Comparison of ENCODE assay signal across 2 cellular contexts in the genomic region with DNA sequence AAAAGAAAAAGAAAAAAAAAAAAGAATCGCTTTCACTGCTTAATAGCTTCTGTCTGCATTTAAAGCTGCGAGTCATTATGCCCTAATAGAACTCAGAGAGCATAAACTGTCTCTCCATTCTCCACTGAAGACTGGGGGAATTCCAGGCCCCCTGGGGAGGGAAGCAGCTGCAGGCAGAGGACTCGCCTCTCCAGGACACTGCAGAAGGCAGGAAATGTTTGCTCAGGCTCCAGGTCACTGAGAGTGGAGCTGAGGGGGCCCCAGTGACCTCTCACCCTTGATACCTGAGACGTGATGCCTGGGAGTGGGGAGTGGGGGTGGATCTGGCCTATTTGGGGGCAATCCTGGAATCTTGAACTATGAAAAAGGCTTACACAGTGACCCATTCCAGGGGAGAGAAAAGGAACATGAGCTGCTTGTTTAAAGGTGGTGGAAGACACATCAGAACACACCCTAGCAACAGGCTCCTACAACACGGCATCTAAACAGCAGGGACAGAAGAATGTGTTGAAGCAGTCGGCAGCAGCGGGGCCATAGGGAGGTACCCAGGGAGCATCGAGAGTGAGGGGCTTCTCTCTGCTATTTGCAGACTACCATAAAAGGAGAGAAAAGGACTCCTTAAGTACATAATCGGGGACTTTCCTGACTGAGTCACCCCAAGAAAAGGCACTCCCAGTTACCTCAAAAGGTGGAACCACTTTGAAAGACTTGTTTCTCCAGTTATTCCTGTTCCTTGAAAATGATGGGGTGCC.
A peak's percentile ranks its signal among the peaks of the same experiment; 100 is the strongest.
TF ChIP-seq lines count a peak whose summit lies in the region.
"Not testable (repeated sequence)": the region's sequence is repeated elsewhere in the genome, so short reads cannot be mapped to it uniquely, and the experiment has no call there.

No MANE protein-coding gene starts in this region.

TF ChIP-seq in A549, 52 proteins besides CTCF, POLR2A, EP300 and RAD21:
- TF ChIP-seq, protein P1, sequence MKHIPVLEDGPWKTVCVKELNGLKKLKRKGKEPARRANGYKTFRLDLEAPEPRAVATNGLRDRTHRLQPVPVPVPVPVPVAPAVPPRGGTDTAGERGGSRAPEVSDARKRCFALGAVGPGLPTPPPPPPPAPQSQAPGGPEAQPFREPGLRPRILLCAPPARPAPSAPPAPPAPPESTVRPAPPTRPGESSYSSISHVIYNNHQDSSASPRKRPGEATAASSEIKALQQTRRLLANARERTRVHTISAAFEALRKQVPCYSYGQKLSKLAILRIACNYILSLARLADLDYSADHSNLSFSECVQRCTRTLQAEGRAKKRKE (CRISPR knock-in tag; IDR thresholded peaks at IDR 0.05; ENCODE audit: low read depth): peak; percentile 38; the same call in 1 of the 2 replicates
- TF ChIP-seq HOXB5 (CRISPR knock-in tag; IDR thresholded peaks at IDR 0.05) (0 out of 2 replicates have a peak, but pooled peaks have one; percentile 42), JUN (IDR thresholded peaks at IDR 0.05) (peak in 1 of 2 experiments; percentile 58; a peak in 2 of 5 replicates), HOXB13 (CRISPR knock-in tag; IDR thresholded peaks at IDR 0.05; ENCODE audit: low read depth) (0 out of 2 replicates have a peak, but pooled peaks have one; percentile 32), FOSL2 (CRISPR knock-in tag; IDR thresholded peaks at IDR 0.05) (peak; percentile 1; the same call in 1 of the 2 replicates), GATA3 (IDR thresholded peaks at IDR 0.05; ENCODE audit: borderline replicate concordance) (peak; percentile 44; the same call in 1 of the 2 replicates)
- not testable (repeated sequence) for TF ChIP-seq FOSL2 (IDR thresholded peaks at IDR 0.05)

TF ChIP-seq in GM12878, 131 proteins besides CTCF, POLR2A, EP300 and RAD21:
- 0 out of 4 replicates have a peak, but pooled peaks of 1 of the 2 experiments have one; percentile 71 for TF ChIP-seq SRF (IDR thresholded peaks at IDR 0.05; ENCODE audit: low read depth in 2 of 2, low read length in 2 of 2)
